ENCODE assay signal across 24 cellular contexts in genomic region chr10:83915801-83916200, GRCh38.
DNase-seq lines count a peak whose midpoint lies in the region; ATAC-seq, FAIRE-seq and TF ChIP-seq lines count a peak whose summit lies in the region.
"Had no signal": no experiment of that assay in that cellular context is flagged by ENCODE, and none has a peak within 500 bp of the region (broad histone marks: within the 10 kb centered on the region; RNA-seq: fewer than 3 reads in every experiment).

No MANE protein-coding gene starts in this region.

- H3K9ac ChIP-seq in H1 (replicated peaks in 1 of 4; ENCODE audit: extremely low read depth in 1 of 4, low read depth in 3 of 4, low read length in 3 of 4) (no peak overlapping the region), mesendoderm (ENCODE audit: low read length) (no peak overlapping the region)
- H3K9ac ChIP-seq: BLaER1 treated with 17β-estradiol and CSF1 and Interleukin-3, amounts not matched to agents 10 nM and 100 nM; GM23248 had no signal

- no peaks in the 10 kb centered on the region for H4K20me1 ChIP-seq in H1 (replicated peaks in 1 of 2; ENCODE audit: control insufficient read depth in 1 of 2, insufficient read depth in 2 of 2, low read length in 2 of 2)
- H4K20me1 ChIP-seq: BLaER1 treated with 17β-estradiol and CSF1 and Interleukin-3, amounts not matched to agents 10 nM and 100 nM had no signal

- 0 out of 2 replicates have a peak overlapping the region, but pooled peaks have one; percentile 16 for H2AFZ ChIP-seq in H1 (ENCODE audit: low read length)
- H2AFZ ChIP-seq: GM23248 had no signal

- TF ChIP-seq POLR2A in H1 (IDR thresholded peaks at IDR 0.05; ENCODE audit: control extremely low read depth in 1 of 2, low read depth in 2 of 2, low read length in 2 of 2): no peak
- TF ChIP-seq POLR2A in uterus (IDR thresholded peaks at IDR 0.05): no peak

- no peak for TF ChIP-seq CTCF in H1 (IDR thresholded peaks at IDR 0.05; ENCODE audit: control extremely low read depth in 1 of 3, insufficient read depth in 1 of 3, low read depth in 1 of 3, low read length in 3 of 3)
- TF ChIP-seq CTCF in Calu3 (IDR thresholded peaks at IDR 0.05; ENCODE audit: unreplicated experiment): no peak
- no peak for TF ChIP-seq CTCF in uterus (IDR thresholded peaks at IDR 0.05)

- H3K56ac ChIP-seq in H1 (replicated peaks; ENCODE audit: insufficient read length, low read depth, low read length): no peak overlapping the region
- no peak overlapping the region for H3K56ac ChIP-seq in mesendoderm (ENCODE audit: low read length)

- POLR2A ChIA-PET in H1 (lab: Charles Lee; ENCODE audit: partially characterized antibody): no interaction called here

- H3K79me2 ChIP-seq in H1 (ENCODE audit: control insufficient read depth in 1 of 2, insufficient read depth in 2 of 2, low read length in 2 of 2): no peaks in the 10 kb centered on the region
- no peaks in the 10 kb centered on the region for H3K79me2 ChIP-seq in mesendoderm (ENCODE audit: control insufficient read depth, insufficient read depth, low read length)

- H3K4me3 Mint-ChIP-seq in stimulated activated naive CD8-positive, alpha-beta T cell treated with anti-CD3 and anti-CD28 coated beads, Interleukin-15, amount 100 ng/mL, for 72 hours: no peak overlapping the region
- H3K4me3 Mint-ChIP-seq in Calu3 (ENCODE audit: low read depth, unreplicated experiment): no peak overlapping the region
- H3K4me3 Mint-ChIP-seq: CD14-positive monocyte; CD4-positive, alpha-beta T cell; CD8-positive, alpha-beta memory T cell; H9 had no signal

- H3K18ac ChIP-seq in H1 (ENCODE audit: extremely low read depth, low read length) (no peak overlapping the region), mesendoderm (ENCODE audit: low read length) (no peak overlapping the region)

- H4K91ac ChIP-seq in H1 (replicated peaks; ENCODE audit: insufficient read length, low read length): no peak overlapping the region

- H2AK5ac ChIP-seq in H1 (ENCODE audit: low read depth, low read length) (no peak overlapping the region), mesendoderm (ENCODE audit: low read length) (no peak overlapping the region)

- no peak overlapping the region for H3K4ac ChIP-seq in H1 (replicated peaks; ENCODE audit: insufficient read length, low read depth, low read length)
- H3K4ac ChIP-seq in mesendoderm (ENCODE audit: low read depth, low read length): no peak overlapping the region

- H2BK15ac ChIP-seq in H1 (ENCODE audit: low read length) (no peak overlapping the region), mesendoderm (replicated peaks; ENCODE audit: low read depth) (no peak overlapping the region)

- WGBS in H1 (ENCODE audit: extremely low coverage in 1 of 2, insufficient coverage in 1 of 2, insufficient read length in 1 of 2, insufficient replicate concordance in 2 of 2, low coverage in 1 of 2, low lambda C conversion rate in 2 of 2, missing lambda C conversion rate in 1 of 2), 2 experiments: 83% methylated on average over 1 of the region's 1 CpG; no CpG with 5 or more reads in 1 of the 2 experiments
- WGBS in mesendoderm (ENCODE audit: extremely low coverage, insufficient coverage, low lambda C conversion rate): no CpG with 5 or more reads among the region's 1 CpG

- H3K4me2 ChIP-seq in H1 (ENCODE audit: insufficient read depth in 1 of 2, low read depth in 2 of 2, low read length in 2 of 2): no peak overlapping the region
- no peak overlapping the region for H3K4me2 ChIP-seq in mesendoderm (ENCODE audit: low read length)
- H3K4me2 ChIP-seq: A549 had no signal

- H3K36me3 Mint-ChIP-seq in Calu3 (ENCODE audit: insufficient read depth, unreplicated experiment): no peaks in the 10 kb centered on the region
- H3K36me3 Mint-ChIP-seq: CD14-positive monocyte; CD8-positive, alpha-beta memory T cell had no signal

- no peaks in the 10 kb centered on the region for H3K79me1 ChIP-seq in H1 (ENCODE audit: low read depth, low read length)
- H3K79me1 ChIP-seq in mesendoderm (ENCODE audit: low read length): no peaks in the 10 kb centered on the region

- H3K36me3 ChIP-seq in H1 (ENCODE audit: control insufficient read depth in 2 of 4, insufficient read depth in 4 of 4, low read length in 3 of 4): no peaks in the 10 kb centered on the region; a peak in 1 of 8 replicates
- no peaks in the 10 kb centered on the region for H3K36me3 ChIP-seq in mesendoderm (ENCODE audit: control insufficient read depth, insufficient read depth, low read length)
- no peaks in the 10 kb centered on the region for H3K36me3 ChIP-seq in uterus
- H3K36me3 ChIP-seq: BE2C; BLaER1 treated with 17β-estradiol and CSF1 and Interleukin-3, amounts not matched to agents 10 nM and 100 nM had no signal

- no peak overlapping the region for H2BK20ac ChIP-seq in H1 (ENCODE audit: low read length)

- H3K23ac ChIP-seq in H1 (ENCODE audit: insufficient read length) (no peak overlapping the region), mesendoderm (ENCODE audit: low read length) (no peak overlapping the region)

- no peak for FAIRE-seq in H1 (lab: Jason Lieb, UNC)
- FAIRE-seq: A549, GM12878, GM19239 had no signal

- no TSS peak for BruUV-seq in Calu3 (replicated peaks; lab: Mats Ljungman, UMichigan)

- H3K27me3 ChIP-seq in H1 (replicated peaks in 1 of 4; ENCODE audit: control insufficient read depth in 3 of 4, extremely low read depth in 1 of 4, insufficient read depth in 3 of 4, low read length in 3 of 4): no peaks in the 10 kb centered on the region
- H3K27me3 ChIP-seq in mesendoderm (ENCODE audit: insufficient read depth, low read length, poor library complexity): no peaks in the 10 kb centered on the region
- no peaks in the 10 kb centered on the region for H3K27me3 ChIP-seq in uterus
- H3K27me3 ChIP-seq: BE2C; BLaER1 treated with 17β-estradiol and CSF1 and Interleukin-3, amounts not matched to agents 10 nM and 100 nM had no signal

- H3K9me3 Mint-ChIP-seq in stimulated activated naive CD8-positive, alpha-beta T cell treated with anti-CD3 and anti-CD28 coated beads, Interleukin-15, amount 100 ng/mL, for 72 hours: no peaks in the 10 kb centered on the region
- H3K9me3 Mint-ChIP-seq in Calu3 (ENCODE audit: low read depth, unreplicated experiment): no peaks in the 10 kb centered on the region
- H3K9me3 Mint-ChIP-seq: CD4-positive, alpha-beta T cell; CD8-positive, alpha-beta memory T cell; H9 had no signal

- no peak for TF ChIP-seq RAD21 in H1 (IDR thresholded peaks at IDR 0.05 in 1 of 2, conservative IDR thresholded peaks at IDR 0.05 in 1 of 2; ENCODE audit: low read depth in 2 of 2, low read length in 2 of 2)

- no peak for DNase-seq in stimulated activated naive CD8-positive, alpha-beta T cell treated with anti-CD3 and anti-CD28 coated beads, Interleukin-15, amount 100 ng/mL, for 72 hours
- no peak for DNase-seq in stimulated activated naive CD8-positive, alpha-beta T cell treated with anti-CD3 and anti-CD28 coated beads, Interleukin-15, Interleukin-2, amounts not matched to agents 100 U/mL and 50 U/mL, for 24 hours
- DNase-seq in H1 (ENCODE audit: low read depth in 1 of 2, low spot score in 2 of 2) (no peak), mesendoderm (peak; percentile 39), Calu3 (no peak), uterus (no peak)
- DNase-seq: 8988T; ACHN; AML-193; BE2C; CD4-positive, alpha-beta T cell; CD8-positive, alpha-beta memory T cell; DMS153; DND-41; GDM1; GM23248; H9 had no signal

- H3K4me3 ChIP-seq in H1 (ENCODE audit: extremely low read depth in 1 of 4, insufficient read depth in 2 of 4, low read depth in 3 of 4, low read length in 4 of 4) (no peak overlapping the region), mesendoderm (ENCODE audit: low read length) (no peak overlapping the region), uterus (no peak overlapping the region)
- H3K4me3 ChIP-seq: A549; BLaER1 treated with 17β-estradiol and CSF1 and Interleukin-3, amounts not matched to agents 10 nM and 100 nM; GM12878; GM23248 had no signal

- H3K14ac ChIP-seq in H1 (ENCODE audit: insufficient read length): no peak overlapping the region

- H2BK120ac ChIP-seq in H1 (replicated peaks; ENCODE audit: low read depth, low read length) (no peak overlapping the region), mesendoderm (ENCODE audit: low read depth, low read length) (no peak overlapping the region)

- CTCF ChIA-PET in H1 (lab: Charles Lee; ENCODE audit: partially characterized antibody) (no interaction called here), Calu3 (lab: Charles Lee) (no interaction called here)

- no peak for TF ChIP-seq EP300 in H1 (IDR thresholded peaks at IDR 0.05; ENCODE audit: borderline replicate concordance in 1 of 2, low read depth in 2 of 2, low read length in 2 of 2)

- H3K9me3 ChIP-seq in H1 (ENCODE audit: insufficient read depth in 2 of 2, low read depth in 1 of 2, low read length in 1 of 2) (no peaks in the 10 kb centered on the region), uterus (no peaks in the 10 kb centered on the region)
- H3K9me3 ChIP-seq: A549; BE2C; BLaER1 treated with 17β-estradiol and CSF1 and Interleukin-3, amounts not matched to agents 10 nM and 100 nM had no signal

- peaks cover 7% of the 10 kb centered on the region for H3K4me1 Mint-ChIP-seq in stimulated activated naive CD8-positive, alpha-beta T cell treated with anti-CD3 and anti-CD28 coated beads, Interleukin-15, amount 100 ng/mL, for 72 hours
- no peaks in the 10 kb centered on the region for H3K4me1 Mint-ChIP-seq in Calu3 (ENCODE audit: low read depth, unreplicated experiment)

- peak overlapping the region in 1 of 2 donors; percentile 10 for H3K27ac Mint-ChIP-seq in stimulated activated naive CD8-positive, alpha-beta T cell treated with anti-CD3 and anti-CD28 coated beads, Interleukin-15, amount 100 ng/mL, for 72 hours
- no peak overlapping the region for H3K27ac Mint-ChIP-seq in Calu3 (ENCODE audit: unreplicated experiment)
- H3K27ac Mint-ChIP-seq: CD4-positive, alpha-beta T cell; H9 had no signal

- H4K5ac ChIP-seq in H1 (ENCODE audit: insufficient read length, low read depth, low read length) (no peak overlapping the region), mesendoderm (ENCODE audit: low read length) (no peak overlapping the region)

- H3K27ac ChIP-seq in H1 (ENCODE audit: low read depth, low read length): no peak overlapping the region
- H3K27ac ChIP-seq in mesendoderm (ENCODE audit: low read depth, low read length): no peak overlapping the region
- no peak overlapping the region for H3K27ac ChIP-seq in uterus
- H3K27ac ChIP-seq: A549; BLaER1 treated with 17β-estradiol and CSF1 and Interleukin-3, amounts not matched to agents 10 nM and 100 nM; GM23248 had no signal

- peaks cover 0 to 3% (median 1%) of the 10 kb centered on the region in 4 experiments; a peak in 2 of 7 replicates for H3K4me1 ChIP-seq in H1 (replicated peaks in 1 of 4; ENCODE audit: control insufficient read depth in 3 of 4, insufficient read depth in 4 of 4, low read length in 3 of 4)
- no peaks in the 10 kb centered on the region for H3K4me1 ChIP-seq in mesendoderm (ENCODE audit: control insufficient read depth, low read depth, low read length)
- H3K4me1 ChIP-seq in uterus: no peaks in the 10 kb centered on the region
- H3K4me1 ChIP-seq: A549 had no signal

- ATAC-seq in stimulated activated naive CD8-positive, alpha-beta T cell treated with anti-CD3 and anti-CD28 coated beads, Interleukin-15, amount 100 ng/mL, for 72 hours: peak; percentile 41
- ATAC-seq in stimulated activated naive CD8-positive, alpha-beta T cell treated with anti-CD3 and anti-CD28 coated beads, Interleukin-15, Interleukin-2, amounts not matched to agents 100 U/mL and 50 U/mL, for 24 hours: no peak
- no peak for ATAC-seq in HG02571 (IDR thresholded peaks at IDR 0.05; ENCODE audit: unreplicated experiment)
- ATAC-seq: A549, GM12878, HCT116 had no signal

- no peak overlapping the region; the same call in 1 of the 2 replicates for H2BK12ac ChIP-seq in H1 (ENCODE audit: low read depth, low read length)

- H2BK5ac ChIP-seq in H1 (ENCODE audit: low read depth, low read length): no peak overlapping the region
- no peak overlapping the region for H2BK5ac ChIP-seq in mesendoderm (ENCODE audit: low read length)

- intact Hi-C loops in Calu3 (cut with micrococcal nuclease; ENCODE audit: unreplicated experiment): no loop called here
- intact Hi-C loops in uterus (cut with DNase I; ENCODE audit: low total_unique reads): no loop called here

- peaks cover 14% of the 10 kb centered on the region for H3K27me3 Mint-ChIP-seq in stimulated activated naive CD8-positive, alpha-beta T cell treated with anti-CD3 and anti-CD28 coated beads, Interleukin-15, amount 100 ng/mL, for 72 hours
- H3K27me3 Mint-ChIP-seq in Calu3 (ENCODE audit: unreplicated experiment): peaks cover 16% of the 10 kb centered on the region

- H3K23me2 ChIP-seq in H1 (ENCODE audit: low read depth, low read length): no peaks in the 10 kb centered on the region

- no peak overlapping the region for H4K8ac ChIP-seq in H1 (ENCODE audit: extremely low read depth, insufficient read depth, low read length)
- H4K8ac ChIP-seq in mesendoderm (ENCODE audit: low read depth, low read length): no peak overlapping the region
